In genomic region chr22:22168190-22168940, GRCh38 we compare ENCODE assay signal across 8 cellular contexts.
DNase-seq lines count a peak whose midpoint lies in the region; ATAC-seq and TF ChIP-seq lines count a peak whose summit lies in the region.

No MANE protein-coding gene starts in this region.

- peak overlapping the region; percentile 33 for H3K4me3 ChIP-seq in LNCaP clone FGC (ENCODE audit: low read depth, low read length)

- ATAC-seq in GM21390 (IDR thresholded peaks at IDR 0.05; ENCODE audit: unreplicated experiment) (peak; percentile 32), HG03457 (IDR thresholded peaks at IDR 0.05; ENCODE audit: unreplicated experiment) (no peak)

- no peaks in the 10 kb centered on the region for H3K9me3 Mint-ChIP-seq in T-helper 1 cell treated with Interleukin-12 subunit alpha and Interleukin-12 subunit beta and Interleukin-4 antibody, amounts not matched to agents 30 μg/mL and 1 μg/mL, for 36 hours
- H3K9me3 Mint-ChIP-seq in osteocyte (ENCODE audit: unreplicated experiment), result no peaks in the 10 kb centered on the region

- no peaks in the 10 kb centered on the region for H3K36me3 Mint-ChIP-seq in T-helper 1 cell treated with Interleukin-12 subunit alpha and Interleukin-12 subunit beta and Interleukin-4 antibody, amounts not matched to agents 30 μg/mL and 1 μg/mL, for 36 hours (ENCODE audit: low read depth)
- H3K36me3 Mint-ChIP-seq in osteocyte (ENCODE audit: unreplicated experiment), result no peaks in the 10 kb centered on the region

- peak overlapping the region; percentile 37 for H3K4me3 Mint-ChIP-seq in T-helper 1 cell treated with Interleukin-12 subunit alpha and Interleukin-12 subunit beta and Interleukin-4 antibody, amounts not matched to agents 30 μg/mL and 1 μg/mL, for 36 hours
- no peak overlapping the region for H3K4me3 Mint-ChIP-seq in osteocyte (ENCODE audit: unreplicated experiment)

- TF ChIP-seq CTCF in LNCaP clone FGC (IDR thresholded peaks at IDR 0.05; ENCODE audit: control insufficient read depth, extremely low read depth, insufficient read depth), result no peak
- TF ChIP-seq CTCF in osteocyte (IDR thresholded peaks at IDR 0.05), result no peak

- peak overlapping the region; percentile 62 for H3K27ac Mint-ChIP-seq in T-helper 1 cell treated with Interleukin-12 subunit alpha and Interleukin-12 subunit beta and Interleukin-4 antibody, amounts not matched to agents 30 μg/mL and 1 μg/mL, for 36 hours
- H3K27ac Mint-ChIP-seq in osteocyte (ENCODE audit: unreplicated experiment), result no peak overlapping the region

- peak; percentile 70 for DNase-seq in DMS53 treated with DMSO at 0.1 percent for 48 hours (lab: John Stamatoyannopoulos, UW; ENCODE audit: unreplicated experiment)
- DNase-seq in LNCaP clone FGC (ENCODE audit: low read depth), result peak; percentile 68
- DNase-seq in iPS-NIHi11 (ENCODE audit: low spot score), result peak; percentile 55
- DNase-seq in NK-92 (lab: John Stamatoyannopoulos, UW; ENCODE audit: unreplicated experiment), result no peak
- DNase-seq in osteocyte (ENCODE audit: extremely low spot score, unreplicated experiment), result no peak

- peaks cover 8% of the 10 kb centered on the region for H3K4me1 Mint-ChIP-seq in T-helper 1 cell treated with Interleukin-12 subunit alpha and Interleukin-12 subunit beta and Interleukin-4 antibody, amounts not matched to agents 30 μg/mL and 1 μg/mL, for 36 hours (ENCODE audit: low read depth)
- no peaks in the 10 kb centered on the region for H3K4me1 Mint-ChIP-seq in osteocyte (ENCODE audit: unreplicated experiment)

- peaks cover 8% of the 10 kb centered on the region for H3K27me3 Mint-ChIP-seq in T-helper 1 cell treated with Interleukin-12 subunit alpha and Interleukin-12 subunit beta and Interleukin-4 antibody, amounts not matched to agents 30 μg/mL and 1 μg/mL, for 36 hours (ENCODE audit: low read depth)
- H3K27me3 Mint-ChIP-seq in osteocyte (ENCODE audit: unreplicated experiment), result peaks cover 29% of the 10 kb centered on the region

Comparison
In these comparisons a context has a peak if more than half of its experiments do, and no peak if none do; other contexts are left out.
1. DNase-seq: peak in DMS53 treated with DMSO at 0.1 percent for 48 hours (single experiment), LNCaP clone FGC (single experiment) and iPS-NIHi11 (single experiment); none in NK-92 (single experiment) and osteocyte (single experiment).